In the genomic region with DNA sequence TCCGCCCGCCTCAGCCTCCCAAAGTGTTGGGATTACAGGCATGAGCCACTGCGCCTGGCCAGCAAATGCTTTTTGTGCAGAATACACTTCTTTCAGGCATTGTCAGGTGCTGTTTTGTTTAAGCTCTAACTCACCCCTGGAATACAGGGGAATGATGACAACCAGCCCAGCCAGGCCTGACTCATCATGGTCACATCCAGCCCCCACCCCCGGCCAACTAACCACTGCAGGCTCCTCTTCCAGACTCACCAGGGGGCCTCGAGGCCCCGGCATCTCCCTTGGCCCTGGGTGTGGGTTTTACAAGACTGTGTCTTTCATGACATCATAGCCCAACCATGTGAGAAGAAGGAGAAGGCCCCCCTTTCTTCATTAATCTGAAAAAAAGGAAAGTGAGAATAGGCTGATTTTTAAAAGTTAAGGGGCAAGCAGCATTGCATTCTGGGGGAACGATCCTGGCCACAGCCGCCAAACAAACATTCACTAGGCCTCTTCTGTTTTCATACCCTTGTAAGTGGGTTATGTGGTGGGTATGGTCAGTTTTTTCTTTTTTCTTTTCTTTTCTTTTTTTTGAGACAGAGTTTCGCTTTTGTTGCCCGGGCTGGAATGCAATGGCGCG, we compare ENCODE assay signal across 9 cellular contexts. TPM values are rescaled to one million over a fixed set of nuclear protein-coding genes. Genes with fewer than 3 reads are reported as not detected.
DNase-seq lines count a peak whose midpoint lies in the region; ATAC-seq and TF ChIP-seq lines count a peak whose summit lies in the region.
"Had no signal": no experiment of that assay in that cellular context is flagged by ENCODE, and none has a peak within 500 bp of the region (broad histone marks: within the 10 kb centered on the region; RNA-seq: fewer than 3 reads in every experiment).

No MANE protein-coding gene starts in this region.

- peak; percentile 9 for TF ChIP-seq CTCF in RWPE2 (IDR thresholded peaks at IDR 0.05; ENCODE audit: poor library complexity, severe bottlenecking)

- H2BK5ac ChIP-seq in trophoblast cell (ENCODE audit: low read depth, low read length, poor library complexity): peak overlapping the region; percentile 64

- no peak overlapping the region for H4K12ac ChIP-seq in trophoblast cell (ENCODE audit: low read depth, low read length)

- H2AK5ac ChIP-seq in trophoblast cell (ENCODE audit: low read length): no peak overlapping the region

- H2AFZ ChIP-seq in trophoblast cell (ENCODE audit: insufficient read depth, low read length, poor library complexity): no peak overlapping the region

- H3K4ac ChIP-seq in trophoblast cell (ENCODE audit: low read depth, low read length): peak overlapping the region; percentile 1

- H3K36me3 ChIP-seq in RWPE2 (ENCODE audit: low read depth): no peaks in the 10 kb centered on the region
- H3K36me3 ChIP-seq in trophoblast cell (ENCODE audit: control insufficient read depth in 1 of 2, insufficient read depth in 2 of 2, low read length in 2 of 2): peaks cover 15 to 18% of the 10 kb centered on the region in 2 experiments

- H4K91ac ChIP-seq in trophoblast cell (ENCODE audit: low read depth, low read length): peak overlapping the region; percentile 97

- H3K9ac ChIP-seq in trophoblast cell (ENCODE audit: low read length): no peak overlapping the region

- H3K14ac ChIP-seq in trophoblast cell (ENCODE audit: low read length): peak overlapping the region; percentile 19

- H2BK12ac ChIP-seq in trophoblast cell (ENCODE audit: low read length): peak overlapping the region; percentile 67

- no peak overlapping the region for H3K4me2 ChIP-seq in trophoblast cell (ENCODE audit: low read length)

- H3K27ac ChIP-seq in RWPE2 (ENCODE audit: poor library complexity, severe bottlenecking): peak overlapping the region; percentile 89
- H3K27ac ChIP-seq in trophoblast cell (ENCODE audit: low read depth, low read length): peak overlapping the region; percentile 98
- H3K27ac ChIP-seq: HL-60 had no signal

- peak overlapping the region; percentile 81 for H2BK120ac ChIP-seq in trophoblast cell (ENCODE audit: insufficient read depth, low read length, poor library complexity)

- peaks cover 67% of the 10 kb centered on the region for H3K79me1 ChIP-seq in trophoblast cell (ENCODE audit: low read length)

- peak overlapping the region; percentile 23 for H4K8ac ChIP-seq in trophoblast cell (ENCODE audit: low read depth, low read length)

- no peaks in the 10 kb centered on the region for H3K9me3 ChIP-seq in RWPE2 (ENCODE audit: severe bottlenecking)
- H3K9me3 ChIP-seq in trophoblast cell (ENCODE audit: insufficient read depth, low read depth, low read length): peaks cover 8% of the 10 kb centered on the region

- no peak overlapping the region for H3K23ac ChIP-seq in trophoblast cell (ENCODE audit: low read length)

- peak overlapping the region; percentile 62 for H3K18ac ChIP-seq in trophoblast cell (ENCODE audit: low read length)

- peak; percentile 79 for DNase-seq in GM03348 (ENCODE audit: low spot score)
- peak; percentile 91 for DNase-seq in RWPE2 (ENCODE audit: low spot score)
- DNase-seq in fibroblast of peridontal ligament (ENCODE audit: extremely low read depth): peak; percentile 91
- peak in 1 of 2 donors; percentile 20 for DNase-seq in trophoblast cell
- no peak for DNase-seq in activated CD4-positive, alpha-beta T cell treated with anti-CD3 and anti-CD28 coated beads for 4 hours
- DNase-seq in NCI-H1436 treated with DMSO at 0.1 percent for 48 hours (lab: John Stamatoyannopoulos, UW): no peak

- ATAC-seq in RWPE2 (ENCODE audit: low read depth) (peak; percentile 73), GM19467 (IDR thresholded peaks at IDR 0.05; ENCODE audit: unreplicated experiment) (no peak), HG03045 (IDR thresholded peaks at IDR 0.05; ENCODE audit: unreplicated experiment) (no peak)

- H3K4me3 ChIP-seq in RWPE2 (ENCODE audit: severe bottlenecking): no peak overlapping the region
- no peak overlapping the region for H3K4me3 ChIP-seq in trophoblast cell (ENCODE audit: low read depth, low read length)

- H3K79me2 ChIP-seq in trophoblast cell (ENCODE audit: control insufficient read depth, insufficient read depth, low read length, poor library complexity): peaks cover 23% of the 10 kb centered on the region

- H3K4me1 ChIP-seq in RWPE2 (ENCODE audit: insufficient read depth, poor library complexity, severe bottlenecking) (peaks cover 46% of the 10 kb centered on the region), trophoblast cell (ENCODE audit: control insufficient read depth in 1 of 2, insufficient read depth in 2 of 2, low read length in 2 of 2) (peaks cover 48 to 62% of the 10 kb centered on the region in 2 experiments)

- no CpG with 5 or more reads among the region's 12 CpGs for WGBS in trophoblast cell (ENCODE audit: extremely low coverage, insufficient coverage, insufficient read length)

- H3K27me3 ChIP-seq in RWPE2 (ENCODE audit: insufficient read depth, poor library complexity, severe bottlenecking) (no peaks in the 10 kb centered on the region), trophoblast cell (ENCODE audit: insufficient read depth, low read length) (no peaks in the 10 kb centered on the region)

RNA-seq across cellular contexts. Expression of gene OLFML2A, which starts 35.6 kb away (rescaled TPM):
- polyA plus RNA-seq in trophoblast cell (2013): 95.6 and 101 TPM in 2 replicates

RNA-seq across cellular contexts. Expression of gene WDR38, which starts 40.8 kb away (rescaled TPM):
- 0.05 and 0.06 TPM in 2 replicates for polyA plus RNA-seq in trophoblast cell (2013)

RNA-seq across cellular contexts. Expression of gene NR6A1, which starts 41.4 kb away (rescaled TPM):
- 27.5 and 27.6 TPM in 2 replicates for polyA plus RNA-seq in trophoblast cell (2013)

RNA-seq across cellular contexts. Expression of gene RPL35, which starts 49.2 kb away (rescaled TPM):
- 3,251 and 3,406 TPM in 2 replicates for polyA plus RNA-seq in trophoblast cell (2013)

RNA-seq across cellular contexts. Expression of gene ARPC5L, which starts 49.4 kb away (rescaled TPM):
- 60.3 and 60.7 TPM in 2 replicates for polyA plus RNA-seq in trophoblast cell (2013)

Comparison
In these comparisons a context has a peak if more than half of its experiments do, and no peak if none do; other contexts are left out.
1. DNase-seq: peak in GM03348 (single experiment), RWPE2 (single experiment) and fibroblast of peridontal ligament (single experiment); none in activated CD4-positive, alpha-beta T cell treated with anti-CD3 and anti-CD28 coated beads for 4 hours (0 of 2) and NCI-H1436 treated with DMSO at 0.1 percent for 48 hours (single experiment).